8 cellular contexts compared by ENCODE assay signal in genomic region chr3:108088697-108089096, GRCh38. TPM values are rescaled to one million over a fixed set of nuclear protein-coding genes. Genes with fewer than 3 reads are reported as not detected.
DNase-seq lines count a peak whose midpoint lies in the region; ATAC-seq lines count a peak whose summit lies in the region.

No MANE protein-coding gene starts in this region.

- H4K91ac ChIP-seq in neuronal stem cell (ENCODE audit: low read depth, low read length, poor library complexity), result no peak overlapping the region

- no peak overlapping the region for H2BK5ac ChIP-seq in neuronal stem cell (ENCODE audit: low read length)

- peaks cover 23% of the 10 kb centered on the region for H3K4me1 Mint-ChIP-seq in activated naive CD4-positive, alpha-beta T cell treated with anti-CD3 and anti-CD28 coated beads, Interleukin-2, amount 50 U/mL, for 24 hours

- H3K9me3 Mint-ChIP-seq in activated naive CD4-positive, alpha-beta T cell treated with anti-CD3 and anti-CD28 coated beads, Interleukin-2, amount 50 U/mL, for 24 hours, result no peaks in the 10 kb centered on the region

- no peaks in the 10 kb centered on the region for H3K79me1 ChIP-seq in neuronal stem cell (ENCODE audit: low read depth, low read length)

- H3K18ac ChIP-seq in neuronal stem cell (ENCODE audit: low read length), result no peak overlapping the region

- H3K14ac ChIP-seq in neuronal stem cell (ENCODE audit: low read length), result no peak overlapping the region

- H3K27me3 ChIP-seq in mucosa of stomach (ENCODE audit: control insufficient read depth, insufficient read depth, low read length) (no peaks in the 10 kb centered on the region), neuronal stem cell (ENCODE audit: control insufficient read depth in 3 of 3, insufficient read depth in 3 of 3, low read depth in 1 of 3, low read length in 3 of 3) (peaks cover 0 to 5% (median 3%) of the 10 kb centered on the region in 3 experiments)

- H3K9me3 ChIP-seq in mucosa of stomach (ENCODE audit: control insufficient read depth, low read length) (no peaks in the 10 kb centered on the region), neuronal stem cell (replicated peaks in 1 of 2; ENCODE audit: control insufficient read depth in 2 of 2, insufficient read depth in 1 of 2, low read depth in 1 of 2, low read length in 2 of 2) (peaks cover 0 to 5% of the 10 kb centered on the region in 2 donors)

- H3K4me3 ChIP-seq in mucosa of stomach (ENCODE audit: low read length), result no peak overlapping the region
- H3K4me3 ChIP-seq in neuronal stem cell (ENCODE audit: low read length in 2 of 2), result peak overlapping the region in 1 of 2 donors; percentile 86

- no peak overlapping the region for H4K8ac ChIP-seq in neuronal stem cell (ENCODE audit: low read depth, low read length)

- H3K9ac ChIP-seq in mucosa of stomach (ENCODE audit: low read length), result peak overlapping the region; percentile 42
- H3K9ac ChIP-seq in neuronal stem cell (ENCODE audit: low read depth, low read length, poor library complexity), result no peak overlapping the region

- H3K27ac ChIP-seq in neuronal stem cell (replicated peaks; ENCODE audit: low read length), result no peak overlapping the region

- H3K4me2 ChIP-seq in neuronal stem cell (ENCODE audit: insufficient read depth, low read length, poor library complexity, severe bottlenecking), result no peak overlapping the region

- H3K4ac ChIP-seq in neuronal stem cell (ENCODE audit: low read length), result no peak overlapping the region

- H2AK5ac ChIP-seq in neuronal stem cell (ENCODE audit: low read depth, low read length), result no peak overlapping the region

- WGBS in neuronal stem cell (ENCODE audit: extremely low coverage in 2 of 2, insufficient read length in 2 of 2, insufficient replicate concordance in 1 of 2), 2 donors, result no CpG with 5 or more reads among the region's 2 CpGs

- H2BK12ac ChIP-seq in neuronal stem cell (ENCODE audit: low read length), result no peak overlapping the region

- no peak overlapping the region for H2BK120ac ChIP-seq in neuronal stem cell (ENCODE audit: low read depth, low read length)

- H3K4me3 Mint-ChIP-seq in activated naive CD4-positive, alpha-beta T cell treated with anti-CD3 and anti-CD28 coated beads, Interleukin-2, amount 50 U/mL, for 24 hours, result no peak overlapping the region

- peaks cover 2% of the 10 kb centered on the region for H3K36me3 Mint-ChIP-seq in activated naive CD4-positive, alpha-beta T cell treated with anti-CD3 and anti-CD28 coated beads, Interleukin-2, amount 50 U/mL, for 24 hours

- H2BK15ac ChIP-seq in neuronal stem cell (ENCODE audit: low read length), result no peak overlapping the region

- DNase-seq in NCI-H1417 (lab: John Stamatoyannopoulos, UW) (peak in 2 of 3 experiments; percentile 31 to 79), NCI-H1417 treated with DMSO at 0.1 percent for 48 hours (lab: John Stamatoyannopoulos, UW) (no peak), M059J (ENCODE audit: low read depth) (peak; percentile 74), midbrain (lab: John Stamatoyannopoulos, UW) (no peak), neuronal stem cell (ENCODE audit: low spot score) (no peak)

- no peaks in the 10 kb centered on the region for H3K27me3 Mint-ChIP-seq in activated naive CD4-positive, alpha-beta T cell treated with anti-CD3 and anti-CD28 coated beads, Interleukin-2, amount 50 U/mL, for 24 hours

- H3K36me3 ChIP-seq in mucosa of stomach (ENCODE audit: control insufficient read depth, insufficient read depth, low read length) (no peaks in the 10 kb centered on the region), neuronal stem cell (replicated peaks in 1 of 2; ENCODE audit: control insufficient read depth in 2 of 2, insufficient read depth in 2 of 2, low read length in 2 of 2) (peaks cover 0 to 3% of the 10 kb centered on the region in 2 donors)

- no peak overlapping the region for H2AFZ ChIP-seq in neuronal stem cell (ENCODE audit: low read length)

- no peak overlapping the region for H3K23ac ChIP-seq in neuronal stem cell (ENCODE audit: low read depth, low read length, poor library complexity)

- peak; percentile 31 for ATAC-seq in GM21825 (IDR thresholded peaks at IDR 0.05; ENCODE audit: unreplicated experiment)

- peaks cover 7% of the 10 kb centered on the region for H3K4me1 ChIP-seq in mucosa of stomach (ENCODE audit: control insufficient read depth, insufficient read depth, low read length)
- H3K4me1 ChIP-seq in neuronal stem cell (ENCODE audit: control insufficient read depth in 2 of 2, insufficient read depth in 1 of 2, low read depth in 1 of 2, low read length in 2 of 2), result no peaks in the 10 kb centered on the region

- H3K27ac Mint-ChIP-seq in activated naive CD4-positive, alpha-beta T cell treated with anti-CD3 and anti-CD28 coated beads, Interleukin-2, amount 50 U/mL, for 24 hours, result peak overlapping the region; percentile 89

RNA-seq across cellular contexts. Expression of gene CD47, which starts 2.1 kb away (rescaled TPM):
- 184 and 189 TPM in 2 replicates for total RNA-seq in M059J (2014; rRNA removed; shearing (Covaris generic))
- polyA plus RNA-seq in neuronal stem cell (2013, experiment 1 of 2), result 32.0 TPM
- 31.8 TPM for polyA plus RNA-seq in neuronal stem cell (2013, experiment 2 of 2)

Comparison
In these comparisons a context has a peak if more than half of its experiments do, and no peak if none do; other contexts are left out.
1. DNase-seq: peak in NCI-H1417 (2 of 3) and M059J (single experiment); none in NCI-H1417 treated with DMSO at 0.1 percent for 48 hours (single experiment), midbrain (single experiment) and neuronal stem cell (single experiment).